ENCODE assay signal across 12 cellular contexts in genomic region chr2:20652141-20652540, GRCh38. TPM values are rescaled to one million over a fixed set of nuclear protein-coding genes. Genes with fewer than 3 reads are reported as not detected.
DNase-seq lines count a peak whose midpoint lies in the region; ATAC-seq and TF ChIP-seq lines count a peak whose summit lies in the region.
"Had no signal": no experiment of that assay in that cellular context is flagged by ENCODE, and none has a peak within 500 bp of the region (broad histone marks: within the 10 kb centered on the region; RNA-seq: fewer than 3 reads in every experiment).

No MANE protein-coding gene starts in this region.

- H2BK15ac ChIP-seq in mesenchymal stem cell (ENCODE audit: low read depth, poor library complexity, severe bottlenecking) = no peak overlapping the region

- H3K9me2 ChIP-seq in SK-N-SH = no peaks in the 10 kb centered on the region

- no peak overlapping the region for H4K8ac ChIP-seq in mesenchymal stem cell (ENCODE audit: low read length)

- no peak overlapping the region for H3K4ac ChIP-seq in mesenchymal stem cell (ENCODE audit: low read depth in 1 of 2, low read length in 2 of 2)

- TF ChIP-seq RAD21 in SK-N-SH (IDR thresholded peaks at IDR 0.05; ENCODE audit: low read length) = no peak

- intact Hi-C loops in esophagus muscularis mucosa (cut with DNase I) = no loop called here

- no peak overlapping the region for H3K23ac ChIP-seq in mesenchymal stem cell (ENCODE audit: low read length in 2 of 2)

- H2AK5ac ChIP-seq in mesenchymal stem cell (ENCODE audit: low read length, severe bottlenecking) = no peak overlapping the region

- POLR2A ChIA-PET in SK-N-SH (lab: Yijun Ruan, JAX) = interaction anchor here (5.9 kb wide), 1 partner anchor 205 kb away, joined by 40 read pairs; the partner anchor contains the start of gene RHOB

- 91% methylated on average over 7 of the region's 7 CpGs for WGBS in SK-N-SH (ENCODE audit: low lambda C conversion rate)
- 82% methylated on average over 7 of the region's 7 CpGs for WGBS in esophagus muscularis mucosa
- WGBS in mesenchymal stem cell = 97% methylated on average over 6 of the region's 7 CpGs

- H3K4me2 ChIP-seq in SK-N-SH (no peak overlapping the region), OCI-LY3 (ENCODE audit: low read length) (peak overlapping the region; percentile 97), mesenchymal stem cell (ENCODE audit: low read length, poor library complexity, severe bottlenecking) (no peak overlapping the region)

- H3K4me1 ChIP-seq in SK-N-SH (ENCODE audit: control insufficient read depth in 1 of 2, insufficient read depth in 2 of 2, low read depth in 1 of 2, low read length in 1 of 2) (peaks cover 13 to 18% of the 10 kb centered on the region in 2 experiments; a peak in 2 of 4 replicates), OCI-LY3 (ENCODE audit: low read length) (peaks cover 20% of the 10 kb centered on the region), esophagus muscularis mucosa (peaks cover 28 to 49% (median 46%) of the 10 kb centered on the region in 4 donors), neutrophil (ENCODE audit: control insufficient read depth in 1 of 2, insufficient read depth in 1 of 2, low read depth in 1 of 2, low read length in 1 of 2) (peaks cover 42 to 57% of the 10 kb centered on the region in 2 experiments), mesenchymal stem cell (ENCODE audit: control insufficient read depth, insufficient read depth, low read depth, low read length) (peaks cover 28% of the 10 kb centered on the region)
- H3K4me1 ChIP-seq in effector memory CD4-positive, alpha-beta T cell (ENCODE audit: control insufficient read depth, insufficient read depth, low read length, poor library complexity, severe bottlenecking) = peaks cover 15% of the 10 kb centered on the region

- H3K18ac ChIP-seq in mesenchymal stem cell (ENCODE audit: low read depth in 1 of 2, low read length in 2 of 2) = no peak overlapping the region

- no peak overlapping the region for H2BK120ac ChIP-seq in mesenchymal stem cell (ENCODE audit: low read depth, low read length)

- H3F3A ChIP-seq in SK-N-SH (replicated peaks; ENCODE audit: insufficient read depth) = no peaks in the 10 kb centered on the region

- ATAC-seq in SK-N-SH treated with all-trans-retinoic acid at 6 μM for 48 hours (no peak), HG03135 (IDR thresholded peaks at IDR 0.05; ENCODE audit: unreplicated experiment) (no peak)

- no peak overlapping the region for H2BK5ac ChIP-seq in mesenchymal stem cell (ENCODE audit: low read depth, low read length, poor library complexity, severe bottlenecking)

- TF ChIP-seq CTCF in SK-N-SH (IDR thresholded peaks at IDR 0.05) (no peak), OCI-LY3 (IDR thresholded peaks at IDR 0.05; ENCODE audit: low read depth, low read length) (no peak), esophagus muscularis mucosa (IDR thresholded peaks at IDR 0.05) (no peak), neutrophil (IDR thresholded peaks at IDR 0.05) (no peak)

- H3K27ac ChIP-seq in SK-N-SH (ENCODE audit: low read depth in 2 of 2, low read length in 1 of 2) (no peak overlapping the region), OCI-LY3 (ENCODE audit: low read length) (no peak overlapping the region), esophagus muscularis mucosa (replicated peaks in 1 of 4) (peak overlapping the region; percentile 93 to 98 (median 98)), neutrophil (peak overlapping the region; percentile 93), mesenchymal stem cell (ENCODE audit: low read length, poor library complexity, severe bottlenecking) (no peak overlapping the region)
- no peak overlapping the region for H3K27ac ChIP-seq in effector memory CD4-positive, alpha-beta T cell (ENCODE audit: insufficient read depth, low read length, poor library complexity, severe bottlenecking)

- no peaks in the 10 kb centered on the region for H4K20me1 ChIP-seq in SK-N-SH (ENCODE audit: insufficient read depth)
- no peaks in the 10 kb centered on the region for H4K20me1 ChIP-seq in OCI-LY3 (ENCODE audit: insufficient read depth, low read length)

- TF ChIP-seq EP300 in SK-N-SH (IDR thresholded peaks at IDR 0.05; ENCODE audit: borderline replicate concordance in 1 of 2, low read depth in 1 of 2, low read length in 1 of 2) (no peak), esophagus muscularis mucosa (IDR thresholded peaks at IDR 0.05) (no peak)

- CTCF ChIA-PET in SK-N-SH (lab: Yijun Ruan, JAX) = interaction anchor here (0.9 to 10.9 kb wide), 25 partner anchors 10 to 311 kb away, joined by 3 to 156 read pairs (median 12); partner anchors contain the start of genes GDF7 and RHOB

- no peaks in the 10 kb centered on the region for H3K36me3 ChIP-seq in SK-N-SH (replicated peaks in 1 of 2; ENCODE audit: control insufficient read depth in 1 of 2, insufficient read depth in 2 of 2, low read length in 1 of 2)
- no peaks in the 10 kb centered on the region for H3K36me3 ChIP-seq in OCI-LY3 (replicated peaks; ENCODE audit: low read depth, low read length)
- H3K36me3 ChIP-seq in esophagus muscularis mucosa = peaks cover 0 to 3% (median 0%) of the 10 kb centered on the region in 4 donors
- no peaks in the 10 kb centered on the region for H3K36me3 ChIP-seq in neutrophil
- H3K36me3 ChIP-seq in mesenchymal stem cell (ENCODE audit: control insufficient read depth in 1 of 2, insufficient read depth in 2 of 2, low read depth in 1 of 2, low read length in 2 of 2) = peaks cover 2 to 10% of the 10 kb centered on the region in 2 experiments
- no peaks in the 10 kb centered on the region for H3K36me3 ChIP-seq in effector memory CD4-positive, alpha-beta T cell (ENCODE audit: control insufficient read depth, insufficient read depth, low read length)

- H3K27me3 ChIP-seq in SK-N-SH (ENCODE audit: insufficient read depth) (peaks cover 9% of the 10 kb centered on the region; the same call in 1 of the 2 replicates), OCI-LY3 (ENCODE audit: low read depth, low read length) (no peaks in the 10 kb centered on the region), esophagus muscularis mucosa (no peaks in the 10 kb centered on the region), neutrophil (no peaks in the 10 kb centered on the region), mesenchymal stem cell (ENCODE audit: control insufficient read depth in 1 of 2, insufficient read depth in 1 of 2, low read length in 2 of 2) (peaks cover 0 to 30% of the 10 kb centered on the region in 2 experiments)
- no peaks in the 10 kb centered on the region for H3K27me3 ChIP-seq in effector memory CD4-positive, alpha-beta T cell (replicated peaks; ENCODE audit: control insufficient read depth, insufficient read depth, low read length, poor library complexity, severe bottlenecking)

- no peak overlapping the region for H2BK12ac ChIP-seq in mesenchymal stem cell (ENCODE audit: low read length in 2 of 2)

- DNase-seq in SK-N-SH (no peak), esophagus muscularis mucosa (ENCODE audit: extremely low spot score) (no peak), mesenchymal stem cell (no peak)
- DNase-seq in effector memory CD4-positive, alpha-beta T cell = no peak
- DNase-seq: activated CD4-positive, CD25-positive, alpha-beta regulatory T cell; NCI-H1105; NCI-H2227 treated with DMSO at 0.1 percent for 48 hours had no signal

- H3K9me3 ChIP-seq in SK-N-SH = no peaks in the 10 kb centered on the region
- H3K9me3 ChIP-seq in OCI-LY3 (ENCODE audit: insufficient read depth, low read length) = no peaks in the 10 kb centered on the region
- no peaks in the 10 kb centered on the region for H3K9me3 ChIP-seq in esophagus muscularis mucosa
- no peaks in the 10 kb centered on the region for H3K9me3 ChIP-seq in neutrophil
- H3K9me3 ChIP-seq in mesenchymal stem cell (ENCODE audit: control insufficient read depth, low read length) = no peaks in the 10 kb centered on the region
- H3K9me3 ChIP-seq in effector memory CD4-positive, alpha-beta T cell (ENCODE audit: control insufficient read depth, low read length) = no peaks in the 10 kb centered on the region

- H3K9ac ChIP-seq in SK-N-SH (no peak overlapping the region), OCI-LY3 (ENCODE audit: low read length) (no peak overlapping the region), mesenchymal stem cell (ENCODE audit: low read length) (no peak overlapping the region)

- no peak overlapping the region for H4K91ac ChIP-seq in mesenchymal stem cell (ENCODE audit: low read length)

- H3K14ac ChIP-seq in mesenchymal stem cell (ENCODE audit: low read length in 2 of 2) = no peak overlapping the region

- no peaks in the 10 kb centered on the region for H3K79me2 ChIP-seq in SK-N-SH (ENCODE audit: insufficient read depth)
- peaks cover 4% of the 10 kb centered on the region; the same call in 1 of the 2 replicates for H3K79me2 ChIP-seq in OCI-LY3 (ENCODE audit: low read length)

- H3K4me3 ChIP-seq in SK-N-SH (ENCODE audit: low read depth in 2 of 2, low read length in 1 of 2) = no peak overlapping the region
- peak overlapping the region; percentile 97; the same call in 1 of the 2 replicates for H3K4me3 ChIP-seq in OCI-LY3 (ENCODE audit: low read length)
- no peak overlapping the region for H3K4me3 ChIP-seq in esophagus muscularis mucosa
- H3K4me3 ChIP-seq in neutrophil (ENCODE audit: low read depth in 1 of 2, low read length in 1 of 2) = no peak overlapping the region
- H3K4me3 ChIP-seq in mesenchymal stem cell (ENCODE audit: insufficient read depth in 1 of 2, low read depth in 1 of 2, low read length in 2 of 2) = no peak overlapping the region
- H3K4me3 ChIP-seq in effector memory CD4-positive, alpha-beta T cell (ENCODE audit: insufficient read depth, low read depth, low read length, poor library complexity, severe bottlenecking) = no peak overlapping the region

- peak overlapping the region; percentile 99; the same call in 1 of the 2 replicates for H2AFZ ChIP-seq in SK-N-SH (ENCODE audit: low read depth)
- no peak overlapping the region for H2AFZ ChIP-seq in OCI-LY3 (ENCODE audit: low read depth, low read length)
- no peak overlapping the region for H2AFZ ChIP-seq in mesenchymal stem cell (ENCODE audit: low read depth, low read length)

- no peak for TF ChIP-seq POLR2A in esophagus muscularis mucosa (IDR thresholded peaks at IDR 0.05; ENCODE audit: low read depth)

- peaks cover 29% of the 10 kb centered on the region for H3K79me1 ChIP-seq in mesenchymal stem cell (replicated peaks; ENCODE audit: low read length, poor library complexity, severe bottlenecking)

TF ChIP-seq in SK-N-SH treated with all-trans-retinoic acid at 6 μM for 48 hours, 23 proteins besides CTCF, POLR2A, EP300 and RAD21 (continues in another document):
- TF ChIP-seq GLIS3 (CRISPR knock-in tag; IDR thresholded peaks at IDR 0.05) = no peak
- no peak for TF ChIP-seq ZNF565 (CRISPR knock-in tag; conservative IDR thresholded peaks at IDR 0.05; ENCODE audit: low read depth)

RNA-seq across cellular contexts. Expression of gene HS1BP3, which starts 1.2 kb away (rescaled TPM):
- 18.7 and 20.1 TPM in 2 replicates for polyA plus RNA-seq in SK-N-SH (2012; rRNA removed)
- polyA plus RNA-seq in SK-N-SH (2012; cell fraction: cytosol; rRNA removed) = 9.8 and 14.2 TPM in 2 replicates
- 47.9 and 49.4 TPM in 2 replicates for polyA plus RNA-seq in SK-N-SH (2012; cell fraction: nucleus; rRNA removed)
- 10 to 100 TPM; 42.6 to 95.6 (median 60.0) TPM for total RNA-seq in esophagus muscularis mucosa
- 42.4 TPM for polyA plus RNA-seq in mesenchymal stem cell (2013, experiment 1 of 2)
- 39.8 TPM for polyA plus RNA-seq in mesenchymal stem cell (2013, experiment 2 of 2)

RNA-seq across cellular contexts. Expression of gene GDF7, which starts 14.8 kb away (rescaled TPM):
- polyA plus RNA-seq in SK-N-SH (2012; rRNA removed) = 0.02 and 0.03 TPM in 2 replicates
- polyA plus RNA-seq in SK-N-SH (2012; cell fraction: cytosol; rRNA removed) = 0.04 TPM in 2 replicates
- 0.19 TPM in 2 replicates for polyA plus RNA-seq in SK-N-SH (2012; cell fraction: nucleus; rRNA removed)
- total RNA-seq in esophagus muscularis mucosa = 10 to 100 TPM in 1 of 4 donors, 1 to 10 TPM in 3; 2.7 to 10.4 (median 7.4) TPM
- polyA plus RNA-seq in mesenchymal stem cell (2013, experiment 1 of 2) = 0.23 TPM
- 0.25 TPM for polyA plus RNA-seq in mesenchymal stem cell (2013, experiment 2 of 2)
- polyA plus RNA-seq: keratinocyte had no signal

Comparison
In these comparisons a context has a peak if more than half of its experiments do, and no peak if none do; other contexts are left out.
1. H3K27ac ChIP-seq: peak in esophagus muscularis mucosa (4 of 4) and neutrophil (single experiment); none in SK-N-SH (0 of 2), OCI-LY3 (single experiment), mesenchymal stem cell (single experiment) and effector memory CD4-positive, alpha-beta T cell (single experiment).